ENCODE assay signal across 9 cellular contexts in the genomic region with DNA sequence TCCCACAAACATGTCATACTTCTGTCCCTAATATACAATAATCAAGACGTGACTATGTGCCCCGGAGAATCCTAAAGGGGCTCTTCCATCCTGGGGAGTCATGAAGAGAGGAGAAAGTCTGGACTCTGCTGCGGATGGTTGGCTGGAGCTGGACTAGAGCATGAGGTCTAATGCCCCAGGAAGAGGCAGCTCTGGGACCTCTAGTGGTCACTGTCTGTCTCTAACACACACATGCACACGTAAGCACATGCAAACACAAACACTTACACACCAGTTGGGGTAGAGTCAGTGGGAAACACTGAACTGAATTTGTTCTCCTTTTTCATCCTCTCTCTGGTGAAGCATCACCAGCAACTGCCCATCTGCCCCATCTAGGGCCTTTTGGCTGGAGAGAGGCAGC.
A peak's percentile ranks its signal among the peaks of the same experiment; 100 is the strongest.
DNase-seq lines count a peak whose midpoint lies in the region; ATAC-seq and TF ChIP-seq lines count a peak whose summit lies in the region.
"Had no signal": no experiment of that assay in that cellular context is flagged by ENCODE, and none has a peak within 500 bp of the region (broad histone marks: within the 10 kb centered on the region; RNA-seq: fewer than 3 reads in every experiment).

No MANE protein-coding gene starts in this region.

- TF ChIP-seq EP300 in esophagus muscularis mucosa (IDR thresholded peaks at IDR 0.05), result no peak

- intact Hi-C loops in mammary epithelial cell (cut with micrococcal nuclease), result loop anchor here (1.0 to 5.0 kb wide), 4 partner anchors 69 to 353 kb away; a partner anchor contains a TSS
- intact Hi-C loops in esophagus muscularis mucosa (cut with DNase I), result no loop called here

- TF ChIP-seq POLR2A in esophagus muscularis mucosa (IDR thresholded peaks at IDR 0.05; ENCODE audit: low read depth), result no peak

- peaks cover 12% of the 10 kb centered on the region for H3K4me1 Mint-ChIP-seq in neural progenitor cell
- no peaks in the 10 kb centered on the region for H3K4me1 Mint-ChIP-seq in activated T-cell treated with anti-CD3 and anti-CD28 coated beads, Interleukin-2, amount 50 U/mL, for 4 hours (ENCODE audit: low read depth)
- no peaks in the 10 kb centered on the region for H3K4me1 Mint-ChIP-seq in activated T-cell treated with anti-CD3 and anti-CD28 coated beads, Interleukin-2, amount 50 U/mL, for 24 hours (ENCODE audit: low read depth)
- no peaks in the 10 kb centered on the region for H3K4me1 Mint-ChIP-seq in CD8-positive, alpha-beta memory T cell

- TF ChIP-seq CTCF in GM10248 (IDR thresholded peaks at IDR 0.05; ENCODE audit: control extremely low read depth, extremely low read depth, low read depth, missing control alignments), result peak; percentile 10
- peak; percentile 20 to 39 for TF ChIP-seq CTCF in mammary epithelial cell (conservative IDR thresholded peaks at IDR 0.05 in 1 of 2, IDR thresholded peaks at IDR 0.05 in 1 of 2; ENCODE audit: extremely low read depth in 1 of 2, insufficient read depth in 1 of 2, low read depth in 1 of 2, low read length in 2 of 2)
- TF ChIP-seq CTCF in neural progenitor cell (IDR thresholded peaks at IDR 0.05), result peak; percentile 35
- no peak for TF ChIP-seq CTCF in esophagus muscularis mucosa (IDR thresholded peaks at IDR 0.05)

- no TSS peak for BruUV-seq in mammary epithelial cell (replicated peaks; lab: Mats Ljungman, UMichigan)

- POLR2A ChIA-PET in GM10248 (lab: Yijun Ruan, JAX), result no interaction called here
- POLR2A ChIA-PET in CD8-positive, alpha-beta memory T cell (lab: Charles Lee), result no interaction called here

- H3K36me3 ChIP-seq in mammary epithelial cell (ENCODE audit: insufficient read depth, low read length) (no peaks in the 10 kb centered on the region), neural progenitor cell (no peaks in the 10 kb centered on the region), esophagus muscularis mucosa (no peaks in the 10 kb centered on the region)
- no peaks in the 10 kb centered on the region for H3K36me3 ChIP-seq in CD8-positive, alpha-beta memory T cell (ENCODE audit: insufficient read depth, low read length)

- H2AFZ ChIP-seq in mammary epithelial cell (ENCODE audit: low read depth, low read length), result no peak overlapping the region
- H2AFZ ChIP-seq in neural progenitor cell (replicated peaks), result peak overlapping the region; percentile 17

- no peaks in the 10 kb centered on the region for H3K36me3 Mint-ChIP-seq in neural progenitor cell
- H3K36me3 Mint-ChIP-seq in activated T-cell treated with anti-CD3 and anti-CD28 coated beads, Interleukin-2, amount 50 U/mL, for 4 hours (ENCODE audit: insufficient read depth), result no peaks in the 10 kb centered on the region
- H3K36me3 Mint-ChIP-seq in activated T-cell treated with anti-CD3 and anti-CD28 coated beads, Interleukin-2, amount 50 U/mL, for 24 hours (ENCODE audit: low read depth), result no peaks in the 10 kb centered on the region
- H3K36me3 Mint-ChIP-seq in CD8-positive, alpha-beta memory T cell, result no peaks in the 10 kb centered on the region

- CTCF ChIA-PET in GM10248 (lab: Yijun Ruan, JAX) (interaction anchor here (1.3 to 1.8 kb wide), 4 partner anchors 10 to 27 kb away, joined by 3 to 6 read pairs (median 4); no protein-coding TSS in a partner anchor), mammary epithelial cell (lab: Charles Lee; ENCODE audit: low non-redundant PET) (interaction anchor here (0.7 kb wide), 1 partner anchor 38 kb away, joined by 3 read pairs; no protein-coding TSS in a partner anchor)
- CTCF ChIA-PET in CD8-positive, alpha-beta memory T cell (lab: Charles Lee), result no interaction called here

- dilution Hi-C loops in mammary epithelial cell (cut with HindIII; ENCODE audit: low sequenced_read_pairs), result no loop called here

- H3K27me3 Mint-ChIP-seq in neural progenitor cell (ENCODE audit: insufficient read depth, low read depth), result peaks cover 3% of the 10 kb centered on the region
- no peaks in the 10 kb centered on the region for H3K27me3 Mint-ChIP-seq in activated T-cell treated with anti-CD3 and anti-CD28 coated beads, Interleukin-2, amount 50 U/mL, for 4 hours (ENCODE audit: low read depth)
- no peaks in the 10 kb centered on the region for H3K27me3 Mint-ChIP-seq in activated T-cell treated with anti-CD3 and anti-CD28 coated beads, Interleukin-2, amount 50 U/mL, for 24 hours
- H3K27me3 Mint-ChIP-seq in CD8-positive, alpha-beta memory T cell, result no peaks in the 10 kb centered on the region

- no peak overlapping the region for H3K4me3 Mint-ChIP-seq in neural progenitor cell
- no peak overlapping the region for H3K4me3 Mint-ChIP-seq in activated T-cell treated with anti-CD3 and anti-CD28 coated beads, Interleukin-2, amount 50 U/mL, for 4 hours
- no peak overlapping the region for H3K4me3 Mint-ChIP-seq in activated T-cell treated with anti-CD3 and anti-CD28 coated beads, Interleukin-2, amount 50 U/mL, for 24 hours
- no peak overlapping the region for H3K4me3 Mint-ChIP-seq in CD8-positive, alpha-beta memory T cell

- H3K9me3 Mint-ChIP-seq in neural progenitor cell, result no peaks in the 10 kb centered on the region
- H3K9me3 Mint-ChIP-seq in activated T-cell treated with anti-CD3 and anti-CD28 coated beads, Interleukin-2, amount 50 U/mL, for 4 hours, result no peaks in the 10 kb centered on the region
- H3K9me3 Mint-ChIP-seq in activated T-cell treated with anti-CD3 and anti-CD28 coated beads, Interleukin-2, amount 50 U/mL, for 24 hours, result peaks cover 3% of the 10 kb centered on the region
- peaks cover 0 to 5% (median 0%) of the 10 kb centered on the region in 5 donors for H3K9me3 Mint-ChIP-seq in CD8-positive, alpha-beta memory T cell

- no peak overlapping the region for H3K27ac ChIP-seq in mammary epithelial cell (ENCODE audit: insufficient read depth, low read depth, low read length)
- no peak overlapping the region for H3K27ac ChIP-seq in neural progenitor cell
- no peak overlapping the region for H3K27ac ChIP-seq in esophagus muscularis mucosa (replicated peaks in 1 of 4)
- H3K27ac ChIP-seq in CD8-positive, alpha-beta memory T cell (ENCODE audit: low read depth, low read length), result no peak overlapping the region

- WGBS in mammary epithelial cell (ENCODE audit: low coverage, missing lambda C conversion rate), result 75% methylated on average over 4 of the region's 4 CpGs
- 84% methylated on average over 4 of the region's 4 CpGs for WGBS in esophagus muscularis mucosa

- DNase-seq in GM10248 (ENCODE audit: extremely low spot score) (no peak), HT1080 (ENCODE audit: low read depth) (peak; percentile 34), mammary epithelial cell (no peak), neural progenitor cell (ENCODE audit: low spot score) (no peak), esophagus muscularis mucosa (ENCODE audit: extremely low spot score) (no peak)
- DNase-seq in activated T-cell treated with anti-CD3 and anti-CD28 coated beads, Interleukin-2, amount 50 U/mL, for 4 hours, result no peak
- no peak for DNase-seq in activated T-cell treated with anti-CD3 and anti-CD28 coated beads, Interleukin-2, amount 50 U/mL, for 24 hours
- no peak for DNase-seq in CD8-positive, alpha-beta memory T cell
- DNase-seq: NCI-H2029 treated with DMSO at 0.1 percent for 48 hours had no signal

- no peaks in the 10 kb centered on the region for H3K4me1 ChIP-seq in mammary epithelial cell (ENCODE audit: insufficient read depth, low read length)
- no peaks in the 10 kb centered on the region for H3K4me1 ChIP-seq in neural progenitor cell
- no peaks in the 10 kb centered on the region for H3K4me1 ChIP-seq in esophagus muscularis mucosa
- H3K4me1 ChIP-seq in CD8-positive, alpha-beta memory T cell (ENCODE audit: insufficient read depth, low read length), result no peaks in the 10 kb centered on the region

- no peak overlapping the region for H3K4me2 ChIP-seq in mammary epithelial cell (ENCODE audit: insufficient read depth, low read depth, low read length)
- H3K4me2 ChIP-seq in neural progenitor cell, result no peak overlapping the region

- no peak overlapping the region for H3K4me3 ChIP-seq in mammary epithelial cell (replicated peaks in 1 of 3; ENCODE audit: insufficient read depth in 1 of 3, low read depth in 2 of 3, low read length in 3 of 3)
- no peak overlapping the region for H3K4me3 ChIP-seq in neural progenitor cell
- H3K4me3 ChIP-seq in esophagus muscularis mucosa, result no peak overlapping the region
- no peak overlapping the region for H3K4me3 ChIP-seq in CD8-positive, alpha-beta memory T cell (ENCODE audit: low read length)

- H4K20me1 ChIP-seq in mammary epithelial cell (ENCODE audit: insufficient read depth, low read length) (no peaks in the 10 kb centered on the region), neural progenitor cell (ENCODE audit: low read depth) (no peaks in the 10 kb centered on the region)

- H3F3A ChIP-seq in neural progenitor cell (ENCODE audit: low read depth), result no peaks in the 10 kb centered on the region

- no peak for ATAC-seq in activated T-cell treated with anti-CD3 and anti-CD28 coated beads, Interleukin-2, amount 50 U/mL, for 4 hours

- peak overlapping the region; percentile 91 for H3K27ac Mint-ChIP-seq in neural progenitor cell
- no peak overlapping the region for H3K27ac Mint-ChIP-seq in activated T-cell treated with anti-CD3 and anti-CD28 coated beads, Interleukin-2, amount 50 U/mL, for 24 hours
- no peak overlapping the region for H3K27ac Mint-ChIP-seq in CD8-positive, alpha-beta memory T cell

- H3K9me3 ChIP-seq in mammary epithelial cell (replicated peaks; ENCODE audit: insufficient read depth, low read length) (no peaks in the 10 kb centered on the region), neural progenitor cell (ENCODE audit: low read depth) (no peaks in the 10 kb centered on the region), esophagus muscularis mucosa (no peaks in the 10 kb centered on the region)
- H3K9me3 ChIP-seq in CD8-positive, alpha-beta memory T cell (ENCODE audit: low read length), result no peaks in the 10 kb centered on the region

- in situ Hi-C loops in mammary epithelial cell (cut with MboI; ENCODE audit: low sequenced_read_pairs in 2 of 2), result no loop called here

- H3K27me3 ChIP-seq in mammary epithelial cell (ENCODE audit: insufficient read depth, low read length) (no peaks in the 10 kb centered on the region), neural progenitor cell (no peaks in the 10 kb centered on the region), esophagus muscularis mucosa (no peaks in the 10 kb centered on the region)
- no peaks in the 10 kb centered on the region for H3K27me3 ChIP-seq in CD8-positive, alpha-beta memory T cell (ENCODE audit: insufficient read depth, low read length, poor library complexity, severe bottlenecking)

- H3K79me2 ChIP-seq in mammary epithelial cell (ENCODE audit: insufficient read depth, low read length) (no peaks in the 10 kb centered on the region), neural progenitor cell (ENCODE audit: low read depth) (no peaks in the 10 kb centered on the region)

- H3K9ac ChIP-seq in mammary epithelial cell (ENCODE audit: insufficient read depth, low read length) (no peak overlapping the region), neural progenitor cell (no peak overlapping the region)

Comparison
In these comparisons a context has a peak if more than half of its experiments do, and no peak if none do; other contexts are left out.
1. CTCF ChIP-seq: peak in GM10248 (single experiment), mammary epithelial cell (2 of 2) and neural progenitor cell (single experiment); none in esophagus muscularis mucosa (0 of 3).